In the genomic region with DNA sequence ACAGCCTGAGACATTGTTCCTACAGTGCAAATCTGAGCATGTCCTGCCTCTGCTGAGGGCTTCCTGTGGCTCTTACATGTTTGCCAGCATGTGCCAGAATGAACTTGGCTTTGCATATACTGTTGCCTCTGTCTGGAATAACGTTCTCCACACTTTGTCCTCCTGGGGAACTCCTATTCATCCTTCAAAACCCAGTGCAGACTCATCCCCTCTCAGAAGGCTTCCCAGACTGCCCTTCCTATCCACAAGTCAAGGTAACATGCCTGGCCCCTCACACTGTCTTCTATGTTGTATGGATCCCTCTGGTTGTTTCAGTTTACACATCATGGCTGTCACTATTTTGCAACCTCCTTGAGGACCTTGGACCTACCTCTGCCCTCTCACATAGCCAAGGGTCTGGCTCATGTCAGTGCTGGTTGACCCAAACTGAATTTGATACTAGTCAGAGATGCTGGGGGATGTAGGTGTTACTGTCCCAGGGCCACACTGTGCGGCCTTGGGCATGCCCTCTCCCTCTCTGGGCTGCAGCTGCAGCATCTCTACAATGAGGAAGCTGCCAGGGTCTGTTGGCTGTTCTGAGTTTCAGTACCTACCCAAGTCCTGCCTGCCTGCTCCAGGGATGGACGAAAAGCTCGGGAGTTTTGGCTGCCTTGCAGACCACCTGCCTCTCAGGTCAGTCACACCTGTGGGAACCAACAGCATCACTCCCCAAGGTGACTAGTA, we compare ENCODE assay signal across 31 cellular contexts.
"Had no signal": no experiment of that assay in that cellular context is flagged by ENCODE, and none has a peak within 500 bp of the region (broad histone marks: within the 10 kb centered on the region; RNA-seq: fewer than 3 reads in every experiment).

No MANE protein-coding gene starts in this region.

- H3K36me3 ChIP-seq: ascending aorta, cardiac muscle cell, Peyer's patch, SJSA1 had no signal

- H3K4me1 ChIP-seq: ascending aorta, Peyer's patch, SJSA1 had no signal

- H3K4me3 ChIP-seq: ascending aorta, cardiac muscle cell, Peyer's patch, SJSA1 had no signal

- DNase-seq: activated CD4-positive, alpha-beta memory T cell treated with anti-CD3 and anti-CD28 coated beads, Interleukin-2, amount 10 ng/mL, durations not matched to agents 7 days and 5 days; activated CD4-positive, alpha-beta T cell treated with anti-CD3 and anti-CD28 coated beads for 1 hour; activated CD4-positive, alpha-beta T cell treated with anti-CD3 and anti-CD28 coated beads for 48 hours; activated CD4-positive, CD25-positive, alpha-beta regulatory T cell; activated gamma-delta T cell; activated naive CD4-positive, alpha-beta T cell treated with Interleukin-2 at 50 U/mL for 16 hours; activated naive CD8-positive, alpha-beta T cell treated with anti-CD3 and anti-CD28 coated beads, Interleukin-2, amount 10 ng/mL, durations not matched to agents 7 days and 5 days; activated T-cell treated with anti-CD3 and anti-CD28 coated beads, Interleukin-2, amount 50 U/mL, for 24 hours; amygdala; NCI-H1105; NCI-H1417 treated with DMSO at 0.1 percent for 48 hours; NCI-H187 treated with DMSO at 0.1 percent for 48 hours; NCI-H2081 treated with DMSO at 0.1 percent for 48 hours; NCI-H226; NCI-H446 treated with DMSO at 0.1 percent for 48 hours; NCI-H524; PC-3; Peyer's patch; RPMI8226; SHP77 treated with DMSO at 0.1 percent for 48 hours; SW 1271; T-helper 1 cell; T-helper 2 cell; T-helper 9 cell had no signal

- H3K27ac ChIP-seq: ascending aorta, cardiac muscle cell, Peyer's patch, SJSA1, VCaP had no signal

- H3K9me3 Mint-ChIP-seq: activated CD4-positive, alpha-beta memory T cell treated with anti-CD3 and anti-CD28 coated beads, Interleukin-2, amount 10 ng/mL, durations not matched to agents 7 days and 5 days; activated naive CD4-positive, alpha-beta T cell treated with anti-CD3 and anti-CD28 coated beads, Interleukin-2, amount 50 U/mL, for 24 hours; activated naive CD8-positive, alpha-beta T cell treated with anti-CD3 and anti-CD28 coated beads, Interleukin-2, amount 10 ng/mL, durations not matched to agents 7 days and 5 days; activated T-cell treated with anti-CD3 and anti-CD28 coated beads, Interleukin-2, amount 50 U/mL, for 24 hours; activated T-helper 2 cell treated with anti-CD3 and anti-CD28 coated beads, Interferon-gamma antibody, Interleukin-2, Interleukin-4, amounts not matched to agents 10 μg/mL and 5 μg/mL and 100 μg/mL, durations not matched to agents 14 hours and 24 hours and 36 hours; central memory CD8-positive, alpha-beta T cell had no signal

- H3K4me3 Mint-ChIP-seq: activated CD4-positive, alpha-beta memory T cell treated with anti-CD3 and anti-CD28 coated beads, Interleukin-2, amount 10 ng/mL, durations not matched to agents 7 days and 5 days; activated naive CD4-positive, alpha-beta T cell treated with anti-CD3 and anti-CD28 coated beads, Interleukin-2, amount 50 U/mL, for 24 hours; activated naive CD8-positive, alpha-beta T cell treated with anti-CD3 and anti-CD28 coated beads, Interleukin-2, amount 10 ng/mL, durations not matched to agents 7 days and 5 days; activated T-cell treated with anti-CD3 and anti-CD28 coated beads, Interleukin-2, amount 50 U/mL, for 24 hours; central memory CD8-positive, alpha-beta T cell had no signal

- H3K9me3 ChIP-seq: ascending aorta, Peyer's patch, SJSA1 had no signal

- H3K27me3 ChIP-seq: ascending aorta, cardiac muscle cell, Peyer's patch, SJSA1 had no signal

- H3K27ac Mint-ChIP-seq: activated CD4-positive, alpha-beta memory T cell treated with anti-CD3 and anti-CD28 coated beads, Interleukin-2, amount 10 ng/mL, durations not matched to agents 7 days and 5 days; activated naive CD4-positive, alpha-beta T cell treated with anti-CD3 and anti-CD28 coated beads, Interleukin-2, amount 50 U/mL, for 24 hours; activated naive CD8-positive, alpha-beta T cell treated with anti-CD3 and anti-CD28 coated beads, Interleukin-2, amount 10 ng/mL, durations not matched to agents 7 days and 5 days; activated T-cell treated with anti-CD3 and anti-CD28 coated beads, Interleukin-2, amount 50 U/mL, for 24 hours; activated T-helper 2 cell treated with anti-CD3 and anti-CD28 coated beads, Interferon-gamma antibody, Interleukin-2, Interleukin-4, amounts not matched to agents 10 μg/mL and 5 μg/mL and 100 μg/mL, durations not matched to agents 14 hours and 24 hours and 36 hours had no signal

- H3K4me1 Mint-ChIP-seq: activated CD4-positive, alpha-beta memory T cell treated with anti-CD3 and anti-CD28 coated beads, Interleukin-2, amount 10 ng/mL, durations not matched to agents 7 days and 5 days; activated naive CD4-positive, alpha-beta T cell treated with anti-CD3 and anti-CD28 coated beads, Interleukin-2, amount 50 U/mL, for 24 hours; activated naive CD8-positive, alpha-beta T cell treated with anti-CD3 and anti-CD28 coated beads, Interleukin-2, amount 10 ng/mL, durations not matched to agents 7 days and 5 days; central memory CD8-positive, alpha-beta T cell had no signal

- ATAC-seq: PC-3 had no signal

- H3K27me3 Mint-ChIP-seq: activated CD4-positive, alpha-beta memory T cell treated with anti-CD3 and anti-CD28 coated beads, Interleukin-2, amount 10 ng/mL, durations not matched to agents 7 days and 5 days; activated naive CD4-positive, alpha-beta T cell treated with anti-CD3 and anti-CD28 coated beads, Interleukin-2, amount 50 U/mL, for 24 hours; activated naive CD8-positive, alpha-beta T cell treated with anti-CD3 and anti-CD28 coated beads, Interleukin-2, amount 10 ng/mL, durations not matched to agents 7 days and 5 days; activated T-cell treated with anti-CD3 and anti-CD28 coated beads, Interleukin-2, amount 50 U/mL, for 24 hours; central memory CD8-positive, alpha-beta T cell had no signal

- H3K36me3 Mint-ChIP-seq: activated naive CD4-positive, alpha-beta T cell treated with anti-CD3 and anti-CD28 coated beads, Interleukin-2, amount 50 U/mL, for 24 hours; activated naive CD8-positive, alpha-beta T cell treated with anti-CD3 and anti-CD28 coated beads, Interleukin-2, amount 10 ng/mL, durations not matched to agents 7 days and 5 days had no signal
